Comparison of ENCODE assay signal across 24 cellular contexts in genomic region chr3:45185052-45185451, GRCh38. TPM values are rescaled to one million over a fixed set of nuclear protein-coding genes. Genes with fewer than 3 reads are reported as not detected.
"Had no signal": no experiment of that assay in that cellular context is flagged by ENCODE, and none has a peak within 500 bp of the region (broad histone marks: within the 10 kb centered on the region; RNA-seq: fewer than 3 reads in every experiment).

No MANE protein-coding gene starts in this region.

- H3K36me3 Mint-ChIP-seq: activated naive CD8-positive, alpha-beta T cell; IgD-negative memory B cell had no signal

- H3K9ac ChIP-seq: KMS-11 had no signal

- H3K27ac ChIP-seq: brain microvascular endothelial cell, cardiac muscle cell, KMS-11, Peyer's patch, VCaP had no signal

- H3K27me3 ChIP-seq: brain microvascular endothelial cell, Peyer's patch had no signal

- H3K9me3 ChIP-seq: Peyer's patch had no signal

- H3K4me1 Mint-ChIP-seq: IgD-negative memory B cell had no signal

- H3K36me3 ChIP-seq: brain microvascular endothelial cell, cardiac muscle cell, Peyer's patch had no signal

- H3K27ac Mint-ChIP-seq: activated CD4-positive, alpha-beta memory T cell treated with anti-CD3 and anti-CD28 coated beads, Interleukin-2, amount 10 ng/mL, durations not matched to agents 7 days and 5 days; activated naive CD4-positive, alpha-beta T cell treated with anti-CD3 and anti-CD28 coated beads for 36 hours; activated naive CD8-positive, alpha-beta T cell; activated T-helper 17 cell treated with anti-CD3 and anti-CD28 coated beads, Interleukin-2, amount 50 U/mL, for 72 hours had no signal

- H3K4me3 Mint-ChIP-seq: activated CD4-positive, alpha-beta memory T cell treated with anti-CD3 and anti-CD28 coated beads, Interleukin-2, amount 10 ng/mL, durations not matched to agents 7 days and 5 days; activated naive CD4-positive, alpha-beta T cell treated with anti-CD3 and anti-CD28 coated beads for 36 hours; activated naive CD8-positive, alpha-beta T cell; activated T-helper 17 cell treated with anti-CD3 and anti-CD28 coated beads, Interleukin-2, amount 50 U/mL, for 72 hours; IgD-negative memory B cell had no signal

- ATAC-seq: activated T-helper 17 cell treated with anti-CD3 and anti-CD28 coated beads, Interleukin-2, amount 50 U/mL, for 72 hours had no signal

- DNase-seq: activated CD4-positive, alpha-beta memory T cell treated with anti-CD3 and anti-CD28 coated beads, Interleukin-2, amount 10 ng/mL, durations not matched to agents 7 days and 5 days; activated CD4-positive, alpha-beta T cell treated with anti-CD3 and anti-CD28 coated beads, Interleukin-2, amount 50 U/mL, for 1 hour; activated CD4-positive, CD25-positive, alpha-beta regulatory T cell; activated gamma-delta T cell; activated naive CD4-positive, alpha-beta T cell treated with anti-CD3 and anti-CD28 coated beads for 36 hours; activated T-cell treated with anti-CD3 and anti-CD28 coated beads for 4 hours; activated T-cell treated with anti-CD3 and anti-CD28 coated beads, Interleukin-2, amount 50 U/mL, for 48 hours; amygdala; brain microvascular endothelial cell; NCI-H1105; NCI-H1436; NCI-H1694 treated with DMSO at 0.1 percent for 48 hours; NCI-H2029 treated with DMSO at 0.1 percent for 48 hours; NCI-H510A treated with DMSO at 0.1 percent for 48 hours; NCI-H69; Peyer's patch; SIG-M5 had no signal

- H3K9me3 Mint-ChIP-seq: activated CD4-positive, alpha-beta memory T cell treated with anti-CD3 and anti-CD28 coated beads, Interleukin-2, amount 10 ng/mL, durations not matched to agents 7 days and 5 days; activated naive CD4-positive, alpha-beta T cell treated with anti-CD3 and anti-CD28 coated beads for 36 hours; activated T-helper 17 cell treated with anti-CD3 and anti-CD28 coated beads, Interleukin-2, amount 50 U/mL, for 72 hours had no signal

- H3K4me3 ChIP-seq: cardiac muscle cell, Peyer's patch had no signal

RNA-seq across cellular contexts. Expression of gene CDCP1, which starts 38.9 kb away (rescaled TPM):
- polyA plus RNA-seq: cardiac muscle cell, IgD-negative memory B cell had no signal

RNA-seq across cellular contexts. Expression of gene TMEM158, which starts 41.0 kb away (rescaled TPM):
- total RNA-seq: activated CD4-positive, alpha-beta memory T cell treated with anti-CD3 and anti-CD28 coated beads, Interleukin-2, amount 10 ng/mL, durations not matched to agents 7 days and 5 days; activated CD8-positive, alpha-beta memory T cell treated with anti-CD3 and anti-CD28 coated beads for 36 hours; activated naive CD4-positive, alpha-beta T cell treated with anti-CD3 and anti-CD28 coated beads for 36 hours; activated T-helper 17 cell treated with anti-CD3 and anti-CD28 coated beads, Interleukin-2, amount 50 U/mL, for 72 hours had no signal
- polyA plus RNA-seq: IgD-negative memory B cell had no signal
